ENCODE assay signal across 1 cellular context in genomic region chr3:173096994-173097785, GRCh38.
TF ChIP-seq lines count a peak whose summit lies in the region.

No MANE protein-coding gene starts in this region.

TF ChIP-seq in GM23338, 12 proteins besides CTCF, POLR2A, EP300 and RAD21 (continued from another document):
- no peak for TF ChIP-seq ZNF462 (CRISPR knock-in tag; IDR thresholded peaks at IDR 0.05)
- TF ChIP-seq CREB1 (CRISPR knock-in tag; IDR thresholded peaks at IDR 0.05; ENCODE audit: low read depth): no peak
- TF ChIP-seq ZNF331 (CRISPR knock-in tag; IDR thresholded peaks at IDR 0.05; ENCODE audit: low read depth): no peak
- no peak for TF ChIP-seq POLR2AphosphoS5 (IDR thresholded peaks at IDR 0.05; ENCODE audit: low read depth)
- no peak for TF ChIP-seq JUNB (IDR thresholded peaks at IDR 0.05; ENCODE audit: unreplicated experiment)
- TF ChIP-seq REST (IDR thresholded peaks at IDR 0.05; ENCODE audit: unreplicated experiment): no peak
- no peak for TF ChIP-seq EZH2phosphoT487 (IDR thresholded peaks at IDR 0.05; ENCODE audit: unreplicated experiment)
- TF ChIP-seq NANOG (IDR thresholded peaks at IDR 0.05; ENCODE audit: borderline replicate concordance): no peak
- no peak for TF ChIP-seq STAT1 (IDR thresholded peaks at IDR 0.05; ENCODE audit: unreplicated experiment)
- TF ChIP-seq EZH2 (IDR thresholded peaks at IDR 0.05; ENCODE audit: low read depth, unreplicated experiment): no peak
- TF ChIP-seq ETS1 (IDR thresholded peaks at IDR 0.05): no peak
